In the genomic region with DNA sequence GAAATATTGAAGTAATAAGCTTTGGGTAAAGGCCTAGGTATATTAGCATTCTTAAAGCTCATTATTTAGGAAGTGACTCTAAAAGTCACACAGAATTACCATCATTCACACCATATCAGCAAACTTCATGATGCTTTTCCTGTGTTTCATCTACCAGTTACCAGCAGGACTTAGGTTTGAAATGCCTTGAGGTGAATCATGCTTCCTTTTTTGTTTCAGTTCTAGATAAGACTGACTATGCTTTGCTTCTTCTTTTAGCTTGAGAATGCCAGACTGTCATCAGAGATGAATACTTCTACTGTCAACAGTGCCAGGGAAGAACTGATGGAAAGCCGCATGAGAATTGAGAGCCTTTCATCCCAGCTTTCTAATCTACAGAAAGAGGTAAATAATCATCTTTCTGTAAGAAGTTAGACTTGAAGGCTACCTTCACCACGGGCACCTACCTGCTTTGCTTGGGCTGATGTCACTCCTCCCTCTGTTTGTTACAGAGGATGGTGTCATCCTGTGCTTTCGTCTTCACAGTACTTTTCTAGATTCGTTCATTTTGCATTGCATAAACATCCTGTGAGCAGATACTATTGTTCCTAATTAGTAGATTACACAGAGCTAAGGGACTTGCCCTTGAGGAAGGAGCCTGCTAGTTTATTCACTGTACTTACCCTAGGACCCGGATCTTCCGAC, we compare ENCODE assay signal across 1 cellular context.
TF ChIP-seq lines count a peak whose summit lies in the region.

No MANE protein-coding gene starts in this region.

TF ChIP-seq in IMR-90, 13 proteins besides CTCF, POLR2A, EP300 and RAD21 (continued from another document):
- TF ChIP-seq MAFK (IDR thresholded peaks at IDR 0.05; ENCODE audit: low read depth, low read length) (peak; percentile 15; the same call in 1 of the 2 replicates), FOS (IDR thresholded peaks at IDR 0.05; ENCODE audit: low read depth, low read length) (peak; percentile 33; the same call in 1 of the 2 replicates), BHLHE40 (IDR thresholded peaks at IDR 0.05; ENCODE audit: low read depth, low read length) (no peak), CEBPB (IDR thresholded peaks at IDR 0.05; ENCODE audit: low read depth, low read length) (peak; percentile 4; the same call in 1 of the 2 replicates), RCOR1 (IDR thresholded peaks at IDR 0.05; ENCODE audit: insufficient replicate concordance, low read length) (no peak), CHD1 (IDR thresholded peaks at IDR 0.05; ENCODE audit: low read depth, low read length) (no peak), RFX5 (IDR thresholded peaks at IDR 0.05; ENCODE audit: low read depth, low read length) (no peak), MAZ (IDR thresholded peaks at IDR 0.05; ENCODE audit: borderline replicate concordance, low read depth, low read length) (no peak), NFE2L2 (IDR thresholded peaks at IDR 0.05; ENCODE audit: low read depth, low read length) (no peak)
- TF ChIP-seq, protein P1, sequence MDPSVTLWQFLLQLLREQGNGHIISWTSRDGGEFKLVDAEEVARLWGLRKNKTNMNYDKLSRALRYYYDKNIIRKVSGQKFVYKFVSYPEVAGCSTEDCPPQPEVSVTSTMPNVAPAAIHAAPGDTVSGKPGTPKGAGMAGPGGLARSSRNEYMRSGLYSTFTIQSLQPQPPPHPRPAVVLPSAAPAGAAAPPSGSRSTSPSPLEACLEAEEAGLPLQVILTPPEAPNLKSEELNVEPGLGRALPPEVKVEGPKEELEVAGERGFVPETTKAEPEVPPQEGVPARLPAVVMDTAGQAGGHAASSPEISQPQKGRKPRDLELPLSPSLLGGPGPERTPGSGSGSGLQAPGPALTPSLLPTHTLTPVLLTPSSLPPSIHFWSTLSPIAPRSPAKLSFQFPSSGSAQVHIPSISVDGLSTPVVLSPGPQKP (IDR thresholded peaks at IDR 0.05; ENCODE audit: borderline replicate concordance, low read depth, low read length): no peak
- TF ChIP-seq, protein P2, sequence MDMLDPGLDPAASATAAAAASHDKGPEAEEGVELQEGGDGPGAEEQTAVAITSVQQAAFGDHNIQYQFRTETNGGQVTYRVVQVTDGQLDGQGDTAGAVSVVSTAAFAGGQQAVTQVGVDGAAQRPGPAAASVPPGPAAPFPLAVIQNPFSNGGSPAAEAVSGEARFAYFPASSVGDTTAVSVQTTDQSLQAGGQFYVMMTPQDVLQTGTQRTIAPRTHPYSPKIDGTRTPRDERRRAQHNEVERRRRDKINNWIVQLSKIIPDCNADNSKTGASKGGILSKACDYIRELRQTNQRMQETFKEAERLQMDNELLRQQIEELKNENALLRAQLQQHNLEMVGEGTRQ (IDR thresholded peaks at IDR 0.05; ENCODE audit: low read depth, low read length): no peak
